22 cellular contexts compared by ENCODE assay signal in genomic region chr12:124605150-124605549, GRCh38. TPM values are rescaled to one million over a fixed set of nuclear protein-coding genes. Genes with fewer than 3 reads are reported as not detected.
DNase-seq lines count a peak whose midpoint lies in the region; TF ChIP-seq lines count a peak whose summit lies in the region.
"Had no signal": no experiment of that assay in that cellular context is flagged by ENCODE, and none has a peak within 500 bp of the region (broad histone marks: within the 10 kb centered on the region; RNA-seq: fewer than 3 reads in every experiment).

No MANE protein-coding gene starts in this region.

- in situ Hi-C loops in mammary epithelial cell (cut with MboI; ENCODE audit: low sequenced_read_pairs in 2 of 2): no loop called here

- CTCF ChIA-PET in mammary epithelial cell (lab: Charles Lee; ENCODE audit: low non-redundant PET): no interaction called here

- H3K9ac ChIP-seq in colonic mucosa (ENCODE audit: low read depth in 2 of 2, low read length in 2 of 2): peak overlapping the region in 1 of 2 donors; percentile 75
- no peak overlapping the region for H3K9ac ChIP-seq in neural progenitor cell
- H3K9ac ChIP-seq in mammary epithelial cell (ENCODE audit: insufficient read depth, low read length): no peak overlapping the region

- no peak overlapping the region for H2AFZ ChIP-seq in neural progenitor cell (replicated peaks)
- no peak overlapping the region for H2AFZ ChIP-seq in mammary epithelial cell (ENCODE audit: low read depth, low read length)

- H4K20me1 ChIP-seq in neural progenitor cell (ENCODE audit: low read depth) (no peaks in the 10 kb centered on the region), mammary epithelial cell (ENCODE audit: insufficient read depth, low read length) (no peaks in the 10 kb centered on the region)

- H3K27ac ChIP-seq in KOPT-K1 (ENCODE audit: low read depth, low read length, poor library complexity, severe bottlenecking) (peak overlapping the region; percentile 43), colonic mucosa (peak overlapping the region; percentile 73), neural progenitor cell (no peak overlapping the region), mammary epithelial cell (ENCODE audit: insufficient read depth, low read depth, low read length) (no peak overlapping the region)
- H3K27ac ChIP-seq: heart right ventricle, HL-60 had no signal

- H3K9me3 ChIP-seq in KOPT-K1 (ENCODE audit: insufficient read depth, low read length, poor library complexity, severe bottlenecking): no peaks in the 10 kb centered on the region
- no peaks in the 10 kb centered on the region for H3K9me3 ChIP-seq in colonic mucosa
- H3K9me3 ChIP-seq in neural progenitor cell (ENCODE audit: low read depth): no peaks in the 10 kb centered on the region
- H3K9me3 ChIP-seq in mammary epithelial cell (replicated peaks; ENCODE audit: insufficient read depth, low read length): no peaks in the 10 kb centered on the region
- H3K9me3 ChIP-seq: SJSA1 had no signal

- TF ChIP-seq CTCF in colonic mucosa (IDR thresholded peaks at IDR 0.05) (no peak), neural progenitor cell (IDR thresholded peaks at IDR 0.05) (no peak), mammary epithelial cell (conservative IDR thresholded peaks at IDR 0.05 in 1 of 2, IDR thresholded peaks at IDR 0.05 in 1 of 2; ENCODE audit: extremely low read depth in 1 of 2, insufficient read depth in 1 of 2, low read depth in 1 of 2, low read length in 2 of 2) (no peak)

- H3K36me3 ChIP-seq in KOPT-K1 (ENCODE audit: insufficient read depth, low read length): no peaks in the 10 kb centered on the region
- H3K36me3 ChIP-seq in colonic mucosa: no peaks in the 10 kb centered on the region
- H3K36me3 ChIP-seq in neural progenitor cell: no peaks in the 10 kb centered on the region
- H3K36me3 ChIP-seq in mammary epithelial cell (ENCODE audit: insufficient read depth, low read length): no peaks in the 10 kb centered on the region
- H3K36me3 ChIP-seq: BE2C, heart right ventricle, SJSA1 had no signal

- peaks cover 11% of the 10 kb centered on the region for H3F3A ChIP-seq in neural progenitor cell (ENCODE audit: low read depth)

- H3K4me2 ChIP-seq in neural progenitor cell: no peak overlapping the region
- H3K4me2 ChIP-seq in mammary epithelial cell (ENCODE audit: insufficient read depth, low read depth, low read length): no peak overlapping the region

- no peaks in the 10 kb centered on the region for H3K79me2 ChIP-seq in neural progenitor cell (ENCODE audit: low read depth)
- no peaks in the 10 kb centered on the region for H3K79me2 ChIP-seq in mammary epithelial cell (ENCODE audit: insufficient read depth, low read length)

- peaks cover 24% of the 10 kb centered on the region for H3K27me3 Mint-ChIP-seq in neural progenitor cell (ENCODE audit: insufficient read depth, low read depth)

- DNase-seq in DMS79 (lab: John Stamatoyannopoulos, UW) (peak; percentile 56), colonic mucosa (peak; percentile 61), neural progenitor cell (ENCODE audit: low spot score) (peak; percentile 12), hippocampal formation (lab: John Stamatoyannopoulos, UW) (no peak), AG20443 (ENCODE audit: low spot score) (no peak), mammary epithelial cell (no peak)
- DNase-seq: activated CD8-positive, alpha-beta memory T cell treated with anti-CD3 and anti-CD28 coated beads for 24 hours; activated T-cell treated with anti-CD3 and anti-CD28 coated beads, Interleukin-2, amount 50 U/mL, for 72 hours; BE2C; heart right ventricle; natural killer cell; NCI-H1048; NCI-H1930; PC-3; trophoblast cell had no signal

- peaks cover 2% of the 10 kb centered on the region for H3K9me3 Mint-ChIP-seq in neural progenitor cell
- H3K9me3 Mint-ChIP-seq: activated naive CD4-positive, alpha-beta T cell treated with anti-CD3 and anti-CD28 coated beads, Interleukin-2, amount 50 U/mL, for 24 hours; activated T-cell treated with anti-CD3 and anti-CD28 coated beads, Interleukin-2, amount 50 U/mL, for 72 hours; natural killer cell; stimulated activated naive CD8-positive, alpha-beta T cell treated with anti-CD3 and anti-CD28 coated beads, Interleukin-15, Interleukin-2, amounts not matched to agents 100 ng/mL and 50 ng/mL, for 24 hours; T-helper 2 cell treated with Interferon-gamma antibody and Interleukin-4, amounts not matched to agents 5 μg/mL and 100 μg/mL, for 36 hours had no signal

- dilution Hi-C loops in mammary epithelial cell (cut with HindIII; ENCODE audit: low sequenced_read_pairs): loop anchor here (10.0 kb wide), 1 partner anchor 150 kb away; no protein-coding TSS in a partner anchor

- no peak overlapping the region for H3K4me3 ChIP-seq in colonic mucosa
- no peak overlapping the region for H3K4me3 ChIP-seq in neural progenitor cell
- no peak overlapping the region for H3K4me3 ChIP-seq in mammary epithelial cell (replicated peaks in 1 of 3; ENCODE audit: insufficient read depth in 1 of 3, low read depth in 2 of 3, low read length in 3 of 3)
- H3K4me3 ChIP-seq: heart right ventricle, lung, SJSA1 had no signal

- H3K4me1 ChIP-seq in colonic mucosa (peaks cover 33% of the 10 kb centered on the region), neural progenitor cell (peaks cover 7% of the 10 kb centered on the region), mammary epithelial cell (ENCODE audit: insufficient read depth, low read length) (peaks cover 22% of the 10 kb centered on the region)

- intact Hi-C loops in colonic mucosa (cut with DNase I) (no loop called here), mammary epithelial cell (cut with micrococcal nuclease) (no loop called here)

- peak overlapping the region; percentile 53 for H3K27ac Mint-ChIP-seq in neural progenitor cell
- H3K27ac Mint-ChIP-seq: activated naive CD4-positive, alpha-beta T cell treated with anti-CD3 and anti-CD28 coated beads, Interleukin-2, amount 50 U/mL, for 24 hours; activated T-cell treated with anti-CD3 and anti-CD28 coated beads, Interleukin-2, amount 50 U/mL, for 72 hours; natural killer cell; stimulated activated naive CD8-positive, alpha-beta T cell treated with anti-CD3 and anti-CD28 coated beads, Interleukin-15, Interleukin-2, amounts not matched to agents 100 ng/mL and 50 ng/mL, for 24 hours; T-helper 2 cell treated with Interferon-gamma antibody and Interleukin-4, amounts not matched to agents 5 μg/mL and 100 μg/mL, for 36 hours had no signal

- BruUV-seq in mammary epithelial cell (replicated peaks; lab: Mats Ljungman, UMichigan): no TSS peak

- H3K4me3 Mint-ChIP-seq in neural progenitor cell: no peak overlapping the region
- H3K4me3 Mint-ChIP-seq: activated naive CD4-positive, alpha-beta T cell treated with anti-CD3 and anti-CD28 coated beads, Interleukin-2, amount 50 U/mL, for 24 hours; activated T-cell treated with anti-CD3 and anti-CD28 coated beads, Interleukin-2, amount 50 U/mL, for 72 hours; natural killer cell; stimulated activated naive CD8-positive, alpha-beta T cell treated with anti-CD3 and anti-CD28 coated beads, Interleukin-15, Interleukin-2, amounts not matched to agents 100 ng/mL and 50 ng/mL, for 24 hours; T-helper 2 cell treated with Interferon-gamma antibody and Interleukin-4, amounts not matched to agents 5 μg/mL and 100 μg/mL, for 36 hours had no signal

- H3K36me3 Mint-ChIP-seq in neural progenitor cell: no peaks in the 10 kb centered on the region
- H3K36me3 Mint-ChIP-seq: activated naive CD4-positive, alpha-beta T cell treated with anti-CD3 and anti-CD28 coated beads, Interleukin-2, amount 50 U/mL, for 24 hours; natural killer cell had no signal

- 99% methylated on average over 7 of the region's 7 CpGs for WGBS in mammary epithelial cell (ENCODE audit: low coverage, missing lambda C conversion rate)

- H3K4me1 Mint-ChIP-seq in neural progenitor cell: peaks cover 25% of the 10 kb centered on the region

- H3K27me3 ChIP-seq in colonic mucosa: no peaks in the 10 kb centered on the region
- H3K27me3 ChIP-seq in neural progenitor cell: no peaks in the 10 kb centered on the region
- no peaks in the 10 kb centered on the region for H3K27me3 ChIP-seq in mammary epithelial cell (ENCODE audit: insufficient read depth, low read length)
- H3K27me3 ChIP-seq: BE2C, SJSA1 had no signal

RNA-seq across cellular contexts. Expression of gene NCOR2, which starts 37.7 kb away (rescaled TPM):
- total RNA-seq in colonic mucosa: 100 to 1,000 TPM; 137 to 148 TPM
- total RNA-seq in neural progenitor cell (ENCODE audit: low replicate concordance): 14.3 and 18.0 TPM in 2 replicates
- 100 to 1,000 TPM in 1 of 2 donors, 10 to 100 TPM in 1; 70.5 to 158 TPM for total RNA-seq in mammary epithelial cell
- 18.9 TPM for polyA plus RNA-seq in mammary epithelial cell
- polyA minus RNA-seq in mammary epithelial cell: 117 TPM

Comparison
In these comparisons a context has a peak if more than half of its experiments do, and no peak if none do; other contexts are left out.
1. DNase-seq: peak in DMS79 (single experiment), colonic mucosa (single experiment) and neural progenitor cell (single experiment); none in hippocampal formation (0 of 2), AG20443 (single experiment) and mammary epithelial cell (single experiment).
2. H3K27ac ChIP-seq: peak in KOPT-K1 (single experiment) and colonic mucosa (single experiment); none in neural progenitor cell (single experiment) and mammary epithelial cell (single experiment).